ENCODE assay signal across 13 cellular contexts in the genomic region with DNA sequence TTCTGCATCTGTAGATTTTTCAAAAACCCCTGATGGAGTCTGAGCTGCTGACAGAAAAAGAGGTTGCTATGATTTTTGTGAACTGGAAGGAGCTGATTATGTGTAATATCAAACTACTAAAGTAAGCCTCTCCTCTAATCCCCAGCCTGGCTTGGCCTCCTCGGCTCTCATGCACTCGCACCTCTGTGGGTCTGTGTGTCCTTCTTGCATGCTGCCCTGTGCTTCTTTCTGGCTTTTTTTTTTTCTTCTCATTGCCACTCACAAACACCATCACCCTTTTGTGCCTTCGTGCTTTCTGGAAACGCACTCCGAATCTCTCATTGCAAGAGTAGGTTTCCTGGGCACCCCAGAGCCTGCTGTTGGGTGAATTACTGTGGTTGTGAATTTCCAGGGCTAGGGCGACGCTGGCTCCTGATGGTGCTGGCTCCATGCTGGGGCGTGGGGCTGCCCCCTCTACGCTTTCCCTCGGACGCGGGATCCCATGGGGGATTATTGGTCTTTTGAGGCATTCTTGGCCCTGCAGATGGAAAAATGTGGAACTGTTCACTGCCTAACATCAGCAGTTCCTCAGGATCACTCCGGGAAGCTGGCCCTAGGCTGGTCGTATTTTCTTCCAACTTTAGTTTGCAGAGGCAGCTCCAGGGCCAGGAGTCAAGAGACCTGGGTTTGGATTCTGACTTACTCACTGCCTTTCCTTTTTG.
"Had no signal": no experiment of that assay in that cellular context is flagged by ENCODE, and none has a peak within 500 bp of the region (broad histone marks: within the 10 kb centered on the region; RNA-seq: fewer than 3 reads in every experiment).

No MANE protein-coding gene starts in this region.

- H3K9me3 Mint-ChIP-seq: stimulated activated memory B cell treated with anti-CD40 and anti-IgM and Interleukin-4, amounts not matched to agents 10 μg/mL and 1 μg/mL and 100 μg/mL, for 72 hours had no signal

- FAIRE-seq: endometrium, keratinocyte, TTC549 had no signal

- H3K27ac ChIP-seq: brain microvascular endothelial cell, foreskin keratinocyte, parathyroid adenoma had no signal

- H3K4me1 Mint-ChIP-seq: stimulated activated memory B cell treated with anti-CD40 and anti-IgM and Interleukin-4, amounts not matched to agents 10 μg/mL and 1 μg/mL and 100 μg/mL, for 72 hours had no signal

- H3K4me1 ChIP-seq: foreskin keratinocyte, parathyroid adenoma, right atrium auricular region had no signal

- H3K36me3 ChIP-seq: brain microvascular endothelial cell, heart right ventricle, right atrium auricular region had no signal

- H3K27ac Mint-ChIP-seq: stimulated activated memory B cell treated with anti-CD40 and anti-IgM and Interleukin-4, amounts not matched to agents 10 μg/mL and 1 μg/mL and 100 μg/mL, for 72 hours had no signal

- DNase-seq: activated naive CD4-positive, alpha-beta T cell treated with anti-CD3 and anti-CD28 coated beads, Interleukin-2, amount 50 U/mL, for 16 hours; activated T-cell treated with anti-CD3 and anti-CD28 coated beads, Interleukin-2, amount 50 U/mL, for 1 hour; brain microvascular endothelial cell; foreskin keratinocyte; T-helper 2 cell had no signal

- H3K27me3 ChIP-seq: brain microvascular endothelial cell, heart right ventricle, right atrium auricular region had no signal

- H3K9me3 ChIP-seq: heart right ventricle, right atrium auricular region had no signal

- H3K36me3 Mint-ChIP-seq: stimulated activated memory B cell treated with anti-CD40 and anti-IgM and Interleukin-4, amounts not matched to agents 10 μg/mL and 1 μg/mL and 100 μg/mL, for 72 hours had no signal

- H3K4me3 ChIP-seq: heart right ventricle, right atrium auricular region, smooth muscle cell had no signal

- H3K4me3 Mint-ChIP-seq: stimulated activated memory B cell treated with anti-CD40 and anti-IgM and Interleukin-4, amounts not matched to agents 10 μg/mL and 1 μg/mL and 100 μg/mL, for 72 hours had no signal
